Comparison of ENCODE assay signal across 29 cellular contexts in the genomic region with DNA sequence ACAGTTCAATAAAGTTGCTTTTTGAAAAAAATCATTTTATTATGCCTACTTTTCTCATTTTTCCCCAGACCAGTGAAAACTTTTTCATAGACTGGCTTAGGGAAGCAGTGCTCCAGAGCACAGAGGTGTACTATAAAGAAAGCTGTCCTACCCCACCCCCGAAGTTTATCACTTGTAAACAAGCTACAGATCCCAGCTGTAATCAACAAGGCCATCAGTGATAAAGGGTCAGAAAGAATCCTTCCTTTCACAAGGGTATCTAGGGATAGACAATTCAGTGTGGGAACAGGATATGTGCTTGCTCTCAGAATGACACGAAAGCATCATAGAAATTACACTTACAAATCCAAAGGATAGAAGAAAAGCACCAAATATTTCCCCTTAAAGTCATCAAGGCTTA.
"Had no signal": no experiment of that assay in that cellular context is flagged by ENCODE, and none has a peak within 500 bp of the region (broad histone marks: within the 10 kb centered on the region; RNA-seq: fewer than 3 reads in every experiment).

No MANE protein-coding gene starts in this region.

- H3K27ac ChIP-seq: adrenal gland, ascending aorta, breast epithelium, cardiac muscle cell, colonic mucosa, esophagus squamous epithelium, heart right ventricle, VCaP had no signal

- H3K9me3 ChIP-seq: adrenal gland, ascending aorta, breast epithelium, colonic mucosa, esophagus squamous epithelium, heart right ventricle had no signal

- ATAC-seq: activated naive CD8-positive, alpha-beta T cell treated with anti-CD3 and anti-CD28 coated beads, Interleukin-2, amount 50 U/mL, for 24 hours; heart right ventricle; WTC11 had no signal

- H3K4me3 ChIP-seq: adrenal gland, ascending aorta, breast epithelium, cardiac muscle cell, colonic mucosa, esophagus squamous epithelium, heart right ventricle, hepatocyte had no signal

- H3K4me3 Mint-ChIP-seq: activated CD4-positive, alpha-beta memory T cell treated with anti-CD3 and anti-CD28 coated beads, Interleukin-2, amount 10 ng/mL, durations not matched to agents 7 days and 5 days; activated CD4-positive, alpha-beta T cell treated with anti-CD3 and anti-CD28 coated beads, Interleukin-2, amount 10 ng/mL, durations not matched to agents 7 days and 5 days; activated naive CD4-positive, alpha-beta T cell treated with anti-CD3 and anti-CD28 coated beads for 36 hours; activated naive CD8-positive, alpha-beta T cell treated with anti-CD3 and anti-CD28 coated beads for 36 hours; activated naive CD8-positive, alpha-beta T cell treated with anti-CD3 and anti-CD28 coated beads, Interleukin-2, amount 50 U/mL, for 24 hours; activated T-cell treated with anti-CD3 and anti-CD28 coated beads, Interleukin-2, amount 50 U/mL, for 24 hours; WTC11 had no signal

- H2AFZ ChIP-seq: hepatocyte had no signal

- H3K27ac Mint-ChIP-seq: activated CD4-positive, alpha-beta T cell treated with anti-CD3 and anti-CD28 coated beads, Interleukin-2, amount 10 ng/mL, durations not matched to agents 7 days and 5 days; activated naive CD4-positive, alpha-beta T cell treated with anti-CD3 and anti-CD28 coated beads for 36 hours; activated naive CD8-positive, alpha-beta T cell treated with anti-CD3 and anti-CD28 coated beads for 36 hours; activated T-helper 1 cell treated with anti-CD3 and anti-CD28 coated beads, Interleukin-12 subunit alpha, Interleukin-12 subunit beta, Interleukin-2, Interleukin-4 antibody, amounts not matched to agents 30 ng/mL and 10 ng/mL and 1 ng/mL, durations not matched to agents 14 hours and 24 hours and 36 hours; WTC11 had no signal

- H3K27me3 ChIP-seq: adrenal gland, ascending aorta, breast epithelium, cardiac muscle cell, colonic mucosa, esophagus squamous epithelium, heart right ventricle, hepatocyte had no signal

- H3K4me2 ChIP-seq: hepatocyte had no signal

- H3K9me3 Mint-ChIP-seq: activated CD4-positive, alpha-beta memory T cell treated with anti-CD3 and anti-CD28 coated beads, Interleukin-2, amount 10 ng/mL, durations not matched to agents 7 days and 5 days; activated CD4-positive, alpha-beta T cell treated with anti-CD3 and anti-CD28 coated beads, Interleukin-2, amount 10 ng/mL, durations not matched to agents 7 days and 5 days; activated naive CD4-positive, alpha-beta T cell treated with anti-CD3 and anti-CD28 coated beads for 36 hours; activated naive CD4-positive, alpha-beta T cell treated with anti-CD3 and anti-CD28 coated beads, Interleukin-2, amount 50 U/mL, for 24 hours; activated naive CD8-positive, alpha-beta T cell treated with anti-CD3 and anti-CD28 coated beads for 36 hours; activated naive CD8-positive, alpha-beta T cell treated with anti-CD3 and anti-CD28 coated beads, Interleukin-2, amount 50 U/mL, for 24 hours; activated T-cell treated with anti-CD3 and anti-CD28 coated beads, Interleukin-2, amount 50 U/mL, for 24 hours; activated T-helper 1 cell treated with anti-CD3 and anti-CD28 coated beads, Interleukin-12 subunit alpha, Interleukin-12 subunit beta, Interleukin-2, Interleukin-4 antibody, amounts not matched to agents 30 ng/mL and 10 ng/mL and 1 ng/mL, durations not matched to agents 14 hours and 24 hours and 36 hours; activated T-helper 2 cell treated with anti-CD3 and anti-CD28 coated beads, Interferon-gamma antibody, Interleukin-2, Interleukin-4, amounts not matched to agents 10 μg/mL and 5 μg/mL and 100 μg/mL, durations not matched to agents 14 hours and 24 hours and 36 hours; WTC11 had no signal

- DNase-seq: activated CD4-positive, alpha-beta memory T cell treated with anti-CD3 and anti-CD28 coated beads, Interleukin-2, amount 10 ng/mL, durations not matched to agents 7 days and 5 days; activated CD4-positive, alpha-beta T cell treated with anti-CD3 and anti-CD28 coated beads for 1 hour; activated CD4-positive, alpha-beta T cell treated with anti-CD3 and anti-CD28 coated beads for 4 hours; activated CD4-positive, alpha-beta T cell treated with anti-CD3 and anti-CD28 coated beads, Interleukin-2, amount 10 ng/mL, durations not matched to agents 7 days and 5 days; activated CD4-positive, alpha-beta T cell treated with anti-CD3 and anti-CD28 coated beads, Interleukin-2, amount 50 U/mL, for 4 hours; activated CD8-positive, alpha-beta memory T cell treated with anti-CD3 and anti-CD28 coated beads, Interleukin-2, amount 50 U/mL, for 48 hours; activated effector memory CD4-positive, alpha-beta T cell treated with anti-CD3 and anti-CD28 coated beads, Interleukin-2, amount 50 U/mL, for 16 hours; activated naive CD4-positive, alpha-beta T cell treated with anti-CD3 and anti-CD28 coated beads for 36 hours; activated naive CD8-positive, alpha-beta T cell treated with anti-CD3 and anti-CD28 coated beads for 36 hours; activated naive CD8-positive, alpha-beta T cell treated with anti-CD3 and anti-CD28 coated beads, Interleukin-2, amount 50 U/mL, for 24 hours; activated T-cell treated with anti-CD3 and anti-CD28 coated beads for 4 hours; activated T-cell treated with anti-CD3 and anti-CD28 coated beads, Interleukin-2, amount 50 U/mL, for 24 hours; adrenal gland; central memory CD4-positive, alpha-beta T cell; cerebellar nuclear complex; colonic mucosa; effector CD8-positive, alpha-beta T cell; esophagus squamous epithelium; heart right ventricle; T-helper 2 cell had no signal

- H3K4me1 ChIP-seq: breast epithelium, colonic mucosa had no signal

- H3K27me3 Mint-ChIP-seq: activated CD4-positive, alpha-beta memory T cell treated with anti-CD3 and anti-CD28 coated beads, Interleukin-2, amount 10 ng/mL, durations not matched to agents 7 days and 5 days; activated CD4-positive, alpha-beta T cell treated with anti-CD3 and anti-CD28 coated beads, Interleukin-2, amount 10 ng/mL, durations not matched to agents 7 days and 5 days; activated naive CD4-positive, alpha-beta T cell treated with anti-CD3 and anti-CD28 coated beads, Interleukin-2, amount 50 U/mL, for 24 hours; activated naive CD8-positive, alpha-beta T cell treated with anti-CD3 and anti-CD28 coated beads for 36 hours; activated naive CD8-positive, alpha-beta T cell treated with anti-CD3 and anti-CD28 coated beads, Interleukin-2, amount 50 U/mL, for 24 hours; activated T-cell treated with anti-CD3 and anti-CD28 coated beads, Interleukin-2, amount 50 U/mL, for 24 hours had no signal
